In genomic region chr15:40582726-40583246, GRCh38 we compare ENCODE assay signal across 9 cellular contexts. TPM values are rescaled to one million over a fixed set of nuclear protein-coding genes. Genes with fewer than 3 reads are reported as not detected.
DNase-seq lines count a peak whose midpoint lies in the region; ATAC-seq, FAIRE-seq and TF ChIP-seq lines count a peak whose summit lies in the region.
"Had no signal": no experiment of that assay in that cellular context is flagged by ENCODE, and none has a peak within 500 bp of the region (broad histone marks: within the 10 kb centered on the region; RNA-seq: fewer than 3 reads in every experiment).

No MANE protein-coding gene starts in this region.

- H2AFZ ChIP-seq in keratinocyte (ENCODE audit: control insufficient read depth, low read length), result no peak overlapping the region

- H3K27me3 ChIP-seq in SJSA1 (replicated peaks) (peaks cover 2% of the 10 kb centered on the region; the same call in 1 of the 2 replicates), keratinocyte (ENCODE audit: control insufficient read depth, extremely low read depth, insufficient read depth, low read length) (no peaks in the 10 kb centered on the region)

- H3K79me2 ChIP-seq in keratinocyte (ENCODE audit: control insufficient read depth, insufficient read depth, low read length), result no peaks in the 10 kb centered on the region

- H3K27ac Mint-ChIP-seq in stimulated activated naive CD8-positive, alpha-beta T cell treated with anti-CD3 and anti-CD28 coated beads, Interleukin-15, amount 100 ng/mL, for 72 hours, result no peak overlapping the region
- no peak overlapping the region for H3K27ac Mint-ChIP-seq in activated CD4-positive, alpha-beta memory T cell treated with anti-CD3 and anti-CD28 coated beads, Interleukin-2, amount 10 ng/mL, durations not matched to agents 7 days and 5 days

- H3K4me3 Mint-ChIP-seq in stimulated activated naive CD8-positive, alpha-beta T cell treated with anti-CD3 and anti-CD28 coated beads, Interleukin-15, amount 100 ng/mL, for 72 hours, result peak overlapping the region in 1 of 2 donors; percentile 25
- H3K4me3 Mint-ChIP-seq in activated CD4-positive, alpha-beta memory T cell treated with anti-CD3 and anti-CD28 coated beads, Interleukin-2, amount 10 ng/mL, durations not matched to agents 7 days and 5 days, result no peak overlapping the region

- no peaks in the 10 kb centered on the region for H3K9me3 Mint-ChIP-seq in stimulated activated naive CD8-positive, alpha-beta T cell treated with anti-CD3 and anti-CD28 coated beads, Interleukin-15, amount 100 ng/mL, for 72 hours
- peaks cover 3% of the 10 kb centered on the region for H3K9me3 Mint-ChIP-seq in activated CD4-positive, alpha-beta memory T cell treated with anti-CD3 and anti-CD28 coated beads, Interleukin-2, amount 10 ng/mL, durations not matched to agents 7 days and 5 days

- peak overlapping the region; percentile 5 for H3K4me2 ChIP-seq in keratinocyte (ENCODE audit: control insufficient read depth, extremely low read depth, insufficient read depth, low read depth, low read length)

- no peaks in the 10 kb centered on the region for H3K9me1 ChIP-seq in keratinocyte (ENCODE audit: control insufficient read depth, extremely low read depth, insufficient read depth, low read length)

- no peak overlapping the region for H3K9ac ChIP-seq in keratinocyte (ENCODE audit: control insufficient read depth, extremely low read depth, insufficient read depth, low read length)

- DNase-seq in stimulated activated naive CD8-positive, alpha-beta T cell treated with anti-CD3 and anti-CD28 coated beads, Interleukin-15, Interleukin-2, amounts not matched to agents 100 U/mL and 50 U/mL, for 24 hours, result no peak
- DNase-seq in stimulated activated naive CD8-positive, alpha-beta T cell treated with anti-CD3 and anti-CD28 coated beads, Interleukin-15, amount 100 ng/mL, for 72 hours, result no peak
- peak in 1 of 2 experiments; percentile 34 for DNase-seq in SJSA1 (ENCODE audit: low read depth in 1 of 2, low spot score in 2 of 2)
- DNase-seq in keratinocyte (ENCODE audit: low read depth, low spot score), result no peak
- DNase-seq in activated CD4-positive, alpha-beta memory T cell treated with anti-CD3 and anti-CD28 coated beads, Interleukin-2, amount 10 ng/mL, durations not matched to agents 7 days and 5 days, result no peak
- no peak for DNase-seq in HPDE6-E6E7 (ENCODE audit: extremely low spot score)
- DNase-seq: NCI-H1048 had no signal

- peak overlapping the region; percentile 32 for H3K4me3 ChIP-seq in SJSA1
- H3K4me3 ChIP-seq in keratinocyte (ENCODE audit: control insufficient read depth in 2 of 3, extremely low read depth in 1 of 3, insufficient read depth in 2 of 3, low read depth in 1 of 3, low read length in 3 of 3), result peak overlapping the region in 1 of 3 experiments; percentile 26

- H3K36me3 ChIP-seq in SJSA1 (no peaks in the 10 kb centered on the region), keratinocyte (ENCODE audit: control insufficient read depth in 2 of 2, extremely low read depth in 1 of 2, insufficient read depth in 2 of 2, low read length in 2 of 2) (no peaks in the 10 kb centered on the region)

- H3K27me3 Mint-ChIP-seq in stimulated activated naive CD8-positive, alpha-beta T cell treated with anti-CD3 and anti-CD28 coated beads, Interleukin-15, amount 100 ng/mL, for 72 hours, result no peaks in the 10 kb centered on the region
- peaks cover 5% of the 10 kb centered on the region for H3K27me3 Mint-ChIP-seq in activated CD4-positive, alpha-beta memory T cell treated with anti-CD3 and anti-CD28 coated beads, Interleukin-2, amount 10 ng/mL, durations not matched to agents 7 days and 5 days

- no peak for FAIRE-seq in keratinocyte (lab: Jason Lieb, UNC)

- CTCF ChIA-PET in activated CD4-positive, alpha-beta memory T cell treated with anti-CD3 and anti-CD28 coated beads, Interleukin-2, amount 10 ng/mL, durations not matched to agents 7 days and 5 days (lab: Charles Lee), result no interaction called here

- H3K4me1 Mint-ChIP-seq in stimulated activated naive CD8-positive, alpha-beta T cell treated with anti-CD3 and anti-CD28 coated beads, Interleukin-15, amount 100 ng/mL, for 72 hours, result no peaks in the 10 kb centered on the region
- no peaks in the 10 kb centered on the region for H3K4me1 Mint-ChIP-seq in activated CD4-positive, alpha-beta memory T cell treated with anti-CD3 and anti-CD28 coated beads, Interleukin-2, amount 10 ng/mL, durations not matched to agents 7 days and 5 days

- H3K9me3 ChIP-seq in SJSA1 (replicated peaks), result 0 out of 2 replicates have a peak, but pooled peaks cover 3% of the 10 kb centered on the region
- no peaks in the 10 kb centered on the region for H3K9me3 ChIP-seq in keratinocyte (ENCODE audit: control insufficient read depth, low read depth, low read length)

- no peak for TF ChIP-seq CTCF in keratinocyte (optimal IDR thresholded peaks at IDR 0.05 in 1 of 3, IDR thresholded peaks at IDR 0.05 in 1 of 3, conservative IDR thresholded peaks at IDR 0.05 in 1 of 3; ENCODE audit: extremely low read depth in 1 of 3, insufficient read depth in 2 of 3, low read length in 3 of 3)

- ATAC-seq in stimulated activated naive CD8-positive, alpha-beta T cell treated with anti-CD3 and anti-CD28 coated beads, Interleukin-15, Interleukin-2, amounts not matched to agents 100 U/mL and 50 U/mL, for 24 hours, result peak; percentile 28
- ATAC-seq in stimulated activated naive CD8-positive, alpha-beta T cell treated with anti-CD3 and anti-CD28 coated beads, Interleukin-15, amount 100 ng/mL, for 72 hours, result no peak
- no peak for ATAC-seq in HG02970 (IDR thresholded peaks at IDR 0.05; ENCODE audit: low FRiP score, unreplicated experiment)
- no peak for ATAC-seq in HG03139 (IDR thresholded peaks at IDR 0.05; ENCODE audit: unreplicated experiment)

- H3K36me3 Mint-ChIP-seq in activated CD4-positive, alpha-beta memory T cell treated with anti-CD3 and anti-CD28 coated beads, Interleukin-2, amount 10 ng/mL, durations not matched to agents 7 days and 5 days (ENCODE audit: low read depth), result no peaks in the 10 kb centered on the region

- dilution Hi-C loops in keratinocyte (cut with MboI; ENCODE audit: extremely low pct_ligation_motif_present, low sequenced_read_pairs), result no loop called here

- POLR2A ChIA-PET in activated CD4-positive, alpha-beta memory T cell treated with anti-CD3 and anti-CD28 coated beads, Interleukin-2, amount 10 ng/mL, durations not matched to agents 7 days and 5 days (lab: Charles Lee), result no interaction called here

- H3K27ac ChIP-seq in SJSA1 (no peak overlapping the region), keratinocyte (ENCODE audit: control insufficient read depth, insufficient read depth, low read length) (no peak overlapping the region)

- peaks cover 7% of the 10 kb centered on the region for H3K4me1 ChIP-seq in SJSA1 (replicated peaks)
- H3K4me1 ChIP-seq in keratinocyte (ENCODE audit: control insufficient read depth, extremely low read depth, insufficient read depth, low read length), result no peaks in the 10 kb centered on the region

- H4K20me1 ChIP-seq in keratinocyte (ENCODE audit: control insufficient read depth, extremely low read depth, insufficient read depth, low read length), result no peaks in the 10 kb centered on the region

RNA-seq across cellular contexts. Expression of gene KNL1, which starts 11.3 kb away (rescaled TPM):
- 83.2 and 88.4 TPM in 2 replicates for total RNA-seq in SJSA1 (2014; rRNA removed; shearing (Covaris generic))
- polyA plus RNA-seq in keratinocyte, result 1.2 to 6.9 TPM (median 4.7 TPM) in 3 replicates
- polyA plus RNA-seq in keratinocyte (2011; ENCODE audit: low read depth), result 2.1 TPM
- 0.60 and 2.1 TPM in 2 replicates for polyA plus RNA-seq in keratinocyte (2011; cell fraction: cytosol; rRNA removed)
- 3.1 and 6.8 TPM in 2 replicates for polyA plus RNA-seq in keratinocyte (2011; cell fraction: nucleus; rRNA removed)
- 0.13 and 4.6 TPM in 2 replicates for polyA plus RNA-seq in keratinocyte (2012; ENCODE audit: low replicate concordance)
- 1.0 to 17.0 TPM (median 1.5 TPM) in 3 replicates for polyA minus RNA-seq in keratinocyte
- 0.96 TPM for polyA minus RNA-seq in keratinocyte (2011; cell fraction: cytosol; rRNA and poly(A)+ RNA removed)
- polyA minus RNA-seq in keratinocyte (2011; cell fraction: nucleus; rRNA and poly(A)+ RNA removed), result 3.1 and 6.4 TPM in 2 replicates
- total RNA-seq in activated CD4-positive, alpha-beta memory T cell treated with anti-CD3 and anti-CD28 coated beads, Interleukin-2, amount 10 ng/mL, durations not matched to agents 7 days and 5 days, result 10 to 100 TPM; 54.2 to 54.7 TPM

RNA-seq across cellular contexts. Expression of gene RPUSD2, which starts 13.7 kb away (rescaled TPM):
- total RNA-seq in SJSA1 (2014; rRNA removed; shearing (Covaris generic)), result 16.4 and 25.9 TPM in 2 replicates
- 8.0 to 10.1 TPM (median 8.6 TPM) in 3 replicates for polyA plus RNA-seq in keratinocyte
- polyA plus RNA-seq in keratinocyte (2011; ENCODE audit: low read depth), result 4.1 TPM
- polyA plus RNA-seq in keratinocyte (2011; cell fraction: cytosol; rRNA removed), result 3.7 and 5.6 TPM in 2 replicates
- polyA plus RNA-seq in keratinocyte (2011; cell fraction: nucleus; rRNA removed), result 8.8 and 9.1 TPM in 2 replicates
- 7.0 and 9.0 TPM in 2 replicates for polyA plus RNA-seq in keratinocyte (2012; ENCODE audit: low replicate concordance)
- 7.3 to 13.7 TPM (median 13.4 TPM) in 3 replicates for polyA minus RNA-seq in keratinocyte
- 13.6 TPM for polyA minus RNA-seq in keratinocyte (2011; cell fraction: cytosol; rRNA and poly(A)+ RNA removed)
- polyA minus RNA-seq in keratinocyte (2011; cell fraction: nucleus; rRNA and poly(A)+ RNA removed), result 7.8 and 8.3 TPM in 2 replicates
- 10 to 100 TPM; 11.1 to 11.9 TPM for total RNA-seq in activated CD4-positive, alpha-beta memory T cell treated with anti-CD3 and anti-CD28 coated beads, Interleukin-2, amount 10 ng/mL, durations not matched to agents 7 days and 5 days

RNA-seq across cellular contexts. Expression of gene CCDC32, which starts 17.9 kb away (rescaled TPM):
- total RNA-seq in SJSA1 (2014; rRNA removed; shearing (Covaris generic)), result 20.2 and 24.4 TPM in 2 replicates
- 9.7 to 24.6 TPM (median 18.0 TPM) in 3 replicates for polyA plus RNA-seq in keratinocyte
- polyA plus RNA-seq in keratinocyte (2011; ENCODE audit: low read depth), result 21.9 TPM
- polyA plus RNA-seq in keratinocyte (2011; cell fraction: cytosol; rRNA removed), result 8.3 and 18.8 TPM in 2 replicates
- polyA plus RNA-seq in keratinocyte (2011; cell fraction: nucleus; rRNA removed), result 10.8 and 11.0 TPM in 2 replicates
- polyA plus RNA-seq in keratinocyte (2012; ENCODE audit: low replicate concordance), result 15.5 and 21.8 TPM in 2 replicates
- polyA minus RNA-seq in keratinocyte, result 2.1 to 16.1 TPM (median 12.2 TPM) in 3 replicates
- polyA minus RNA-seq in keratinocyte (2011; cell fraction: cytosol; rRNA and poly(A)+ RNA removed), result 15.5 TPM
- 6.5 and 8.7 TPM in 2 replicates for polyA minus RNA-seq in keratinocyte (2011; cell fraction: nucleus; rRNA and poly(A)+ RNA removed)
- total RNA-seq in activated CD4-positive, alpha-beta memory T cell treated with anti-CD3 and anti-CD28 coated beads, Interleukin-2, amount 10 ng/mL, durations not matched to agents 7 days and 5 days, result 10 to 100 TPM; 33.2 to 33.7 TPM
